Comparison of ENCODE assay signal across 11 cellular contexts in the genomic region with DNA sequence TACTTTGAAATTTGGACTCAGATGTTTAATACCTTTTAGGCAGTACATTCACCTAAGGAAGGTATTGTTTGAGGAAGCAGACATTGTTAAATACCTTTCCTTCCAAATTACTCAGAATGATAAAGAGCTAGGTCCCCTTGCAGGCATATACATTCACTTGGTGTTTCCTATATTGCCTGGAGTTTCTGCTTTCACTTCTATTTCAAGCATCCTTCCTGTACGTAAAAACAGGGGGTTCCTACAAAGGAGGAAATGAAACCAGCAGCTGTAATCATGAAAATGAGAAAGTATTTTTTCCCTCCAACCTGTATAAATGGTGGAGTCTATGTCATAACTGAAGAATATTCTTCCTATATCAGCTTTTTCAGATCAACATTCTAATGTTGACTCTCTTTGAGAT.
DNase-seq lines count a peak whose midpoint lies in the region; ATAC-seq, FAIRE-seq and TF ChIP-seq lines count a peak whose summit lies in the region.
"Had no signal": no experiment of that assay in that cellular context is flagged by ENCODE, and none has a peak within 500 bp of the region (broad histone marks: within the 10 kb centered on the region; RNA-seq: fewer than 3 reads in every experiment).

No MANE protein-coding gene starts in this region.

- H3K4me3 ChIP-seq in Jurkat, Clone E6-1 (ENCODE audit: low read length) = no peak overlapping the region
- H3K4me3 ChIP-seq in mucosa of descending colon (no peak overlapping the region), SJCRH30 (no peak overlapping the region)
- H3K4me3 ChIP-seq: HAP-1, upper lobe of left lung had no signal

- no peaks in the 10 kb centered on the region for H3K9me3 ChIP-seq in mucosa of descending colon
- no peaks in the 10 kb centered on the region for H3K9me3 ChIP-seq in SJCRH30 (replicated peaks)
- H3K9me3 ChIP-seq: HAP-1, upper lobe of left lung had no signal

- ATAC-seq in GM18868 (IDR thresholded peaks at IDR 0.05; ENCODE audit: unreplicated experiment) (peak; percentile 94), HG02571 (IDR thresholded peaks at IDR 0.05; ENCODE audit: unreplicated experiment) (peak; percentile 85), mucosa of descending colon (peak; percentile 59)

- peak; percentile 15 for DNase-seq in Jurkat, Clone E6-1 (ENCODE audit: low read depth, low spot score)
- no peak for DNase-seq in mucosa of descending colon
- no peak for DNase-seq in GF-D8 (lab: John Stamatoyannopoulos, UW)
- no peak for DNase-seq in D721Med (ENCODE audit: insufficient read length, low spot score)
- DNase-seq in SJCRH30 = no peak
- DNase-seq in stimulated activated CD4-positive, alpha-beta T cell treated with anti-CD3 and anti-CD28 coated beads, Interleukin-2, amount 100 ng/mL, for 48 hours = no peak
- DNase-seq: hypothalamus, upper lobe of left lung had no signal

- FAIRE-seq in D721Med (lab: Jason Lieb, UNC) = no peak

- intact Hi-C loops in mucosa of descending colon (cut with DNase I, micrococcal nuclease) = no loop called here

- H3K27me3 ChIP-seq in SJCRH30 = no peaks in the 10 kb centered on the region
- H3K27me3 ChIP-seq: upper lobe of left lung had no signal

- no peak for TF ChIP-seq CTCF in mucosa of descending colon (IDR thresholded peaks at IDR 0.05)
- no peak for TF ChIP-seq CTCF in D721Med (IDR thresholded peaks at IDR 0.05; ENCODE audit: insufficient read depth, missing control alignments)

- H3K4me1 ChIP-seq in mucosa of descending colon (ENCODE audit: low read depth) = no peaks in the 10 kb centered on the region
- H3K4me1 ChIP-seq in SJCRH30 = no peaks in the 10 kb centered on the region
- H3K4me1 ChIP-seq: HAP-1 had no signal

- H3K27ac ChIP-seq in SJCRH30 = no peak overlapping the region
- H3K27ac ChIP-seq: upper lobe of left lung had no signal

- H3K36me3 ChIP-seq in mucosa of descending colon (ENCODE audit: low read depth) (no peaks in the 10 kb centered on the region), SJCRH30 (no peaks in the 10 kb centered on the region)
- H3K36me3 ChIP-seq: HAP-1, upper lobe of left lung had no signal
